In the genomic region with DNA sequence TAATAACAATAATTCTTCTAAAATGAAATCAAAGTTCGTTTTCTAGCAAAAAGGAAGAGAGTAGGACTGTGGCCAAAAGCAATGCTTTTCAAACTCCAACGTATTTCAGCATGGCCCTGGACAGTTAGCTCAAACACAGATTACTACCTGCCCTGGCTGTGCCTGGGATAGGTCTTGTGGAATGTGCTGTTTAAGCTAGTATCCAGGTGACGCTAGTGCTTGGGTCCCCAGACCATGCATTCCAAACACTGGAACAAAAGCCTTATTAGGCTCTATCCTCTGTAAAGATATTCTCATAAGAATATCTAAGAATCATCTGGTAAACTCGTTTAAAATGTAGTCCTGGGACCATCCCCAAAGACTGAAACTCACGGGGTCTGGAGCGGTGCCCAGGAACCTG, we compare ENCODE assay signal across 1 cellular context.
TF ChIP-seq lines count a peak whose summit lies in the region.

No MANE protein-coding gene starts in this region.

TF ChIP-seq in GM23338, 12 proteins besides CTCF, POLR2A, EP300 and RAD21 (continued from another document):
- TF ChIP-seq JUNB (IDR thresholded peaks at IDR 0.05; ENCODE audit: unreplicated experiment) (no peak), NANOG (IDR thresholded peaks at IDR 0.05; ENCODE audit: borderline replicate concordance) (no peak), CREB1 (CRISPR knock-in tag; IDR thresholded peaks at IDR 0.05; ENCODE audit: low read depth) (no peak), STAT1 (IDR thresholded peaks at IDR 0.05; ENCODE audit: unreplicated experiment) (no peak), POLR2AphosphoS5 (IDR thresholded peaks at IDR 0.05; ENCODE audit: low read depth) (no peak), ZNF331 (CRISPR knock-in tag; IDR thresholded peaks at IDR 0.05; ENCODE audit: low read depth) (no peak), EZH2phosphoT487 (IDR thresholded peaks at IDR 0.05; ENCODE audit: unreplicated experiment) (no peak)
- TF ChIP-seq, protein P1, sequence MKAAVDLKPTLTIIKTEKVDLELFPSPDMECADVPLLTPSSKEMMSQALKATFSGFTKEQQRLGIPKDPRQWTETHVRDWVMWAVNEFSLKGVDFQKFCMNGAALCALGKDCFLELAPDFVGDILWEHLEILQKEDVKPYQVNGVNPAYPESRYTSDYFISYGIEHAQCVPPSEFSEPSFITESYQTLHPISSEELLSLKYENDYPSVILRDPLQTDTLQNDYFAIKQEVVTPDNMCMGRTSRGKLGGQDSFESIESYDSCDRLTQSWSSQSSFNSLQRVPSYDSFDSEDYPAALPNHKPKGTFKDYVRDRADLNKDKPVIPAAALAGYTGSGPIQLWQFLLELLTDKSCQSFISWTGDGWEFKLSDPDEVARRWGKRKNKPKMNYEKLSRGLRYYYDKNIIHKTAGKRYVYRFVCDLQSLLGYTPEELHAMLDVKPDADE (IDR thresholded peaks at IDR 0.05), result no peak
